In the genomic region with DNA sequence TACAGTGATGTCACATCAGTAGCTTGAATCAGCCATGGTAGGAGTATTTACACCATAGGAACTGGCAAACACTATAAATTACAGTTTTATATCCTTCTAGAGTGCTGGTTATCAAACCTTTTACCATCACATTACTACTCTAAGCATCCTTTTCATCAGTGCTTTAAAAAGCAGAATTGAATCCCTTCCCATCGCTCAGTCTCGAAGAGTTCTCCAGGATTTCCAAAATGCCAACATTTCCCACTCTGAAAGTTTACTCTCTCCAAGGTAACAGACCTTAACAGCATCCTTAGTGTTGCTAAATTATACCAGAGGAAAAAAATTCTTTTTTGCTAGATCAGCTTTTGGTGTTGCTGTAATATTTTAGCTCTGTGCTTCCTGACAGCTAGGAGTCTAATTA, we compare ENCODE assay signal across 22 cellular contexts.
DNase-seq lines count a peak whose midpoint lies in the region; ATAC-seq, FAIRE-seq and TF ChIP-seq lines count a peak whose summit lies in the region.
"Had no signal": no experiment of that assay in that cellular context is flagged by ENCODE, and none has a peak within 500 bp of the region (broad histone marks: within the 10 kb centered on the region; RNA-seq: fewer than 3 reads in every experiment).

No MANE protein-coding gene starts in this region.

- no peak for TF ChIP-seq POLR2A in HepG2 (IDR thresholded peaks at IDR 0.05; ENCODE audit: insufficient read depth in 1 of 2, low read depth in 2 of 2, low read length in 2 of 2)
- no peak for TF ChIP-seq POLR2A in right lobe of liver (IDR thresholded peaks at IDR 0.05)

- H3K9me3 ChIP-seq in HepG2 (ENCODE audit: low read length) = no peaks in the 10 kb centered on the region
- H3K9me3 ChIP-seq in right lobe of liver = no peaks in the 10 kb centered on the region
- H3K9me3 ChIP-seq: HAP-1 had no signal

- no peaks in the 10 kb centered on the region for H4K20me1 ChIP-seq in HepG2 (ENCODE audit: insufficient read depth, low read length)

- H3K36me3 Mint-ChIP-seq in WTC11 = no peaks in the 10 kb centered on the region
- no peaks in the 10 kb centered on the region for H3K36me3 Mint-ChIP-seq in endothelial cell (ENCODE audit: low read depth, unreplicated experiment)
- H3K36me3 Mint-ChIP-seq: CD4-positive, alpha-beta memory T cell had no signal

- POLR2A ChIA-PET in HepG2 (lab: Yijun Ruan, JAX) (no interaction called here), WTC11 (lab: Charles Lee) (no interaction called here)

- 0% methylated on average over 2 of the region's 2 CpGs for WGBS in HepG2 (ENCODE audit: low lambda C conversion rate)
- WGBS in right lobe of liver (ENCODE audit: insufficient coverage, low coverage, low lambda C conversion rate, missing lambda C conversion rate) = 77% methylated on average over 2 of the region's 2 CpGs

- H3K27ac Mint-ChIP-seq in WTC11 (no peak overlapping the region), endothelial cell (ENCODE audit: unreplicated experiment) (no peak overlapping the region)
- H3K27ac Mint-ChIP-seq: CD4-positive, alpha-beta memory T cell; HFFc6 had no signal

- H3K9me3 Mint-ChIP-seq in WTC11 (no peaks in the 10 kb centered on the region), endothelial cell (ENCODE audit: unreplicated experiment) (no peaks in the 10 kb centered on the region)

- FAIRE-seq in HepG2 (lab: Jason Lieb, UNC) = no peak
- FAIRE-seq: A204.1, GM12878, H54 had no signal

- TF ChIP-seq EP300 in HepG2 (IDR thresholded peaks at IDR 0.05; ENCODE audit: low read depth in 2 of 2, low read length in 2 of 2) (no peak), HepG2 (CRISPR knock-in tag; IDR thresholded peaks at IDR 0.05; ENCODE audit: borderline replicate concordance) (no peak)

- no peak for TF ChIP-seq CTCF in HepG2 (CRISPR knock-in tag; IDR thresholded peaks at IDR 0.05)
- TF ChIP-seq CTCF in right lobe of liver (IDR thresholded peaks at IDR 0.05) = no peak
- TF ChIP-seq CTCF in WTC11 (IDR thresholded peaks at IDR 0.05) = no peak
- TF ChIP-seq CTCF in endothelial cell (IDR thresholded peaks at IDR 0.05; ENCODE audit: unreplicated experiment) = no peak

- no peak for ATAC-seq in HepG2
- ATAC-seq in right lobe of liver = no peak
- no peak for ATAC-seq in WTC11
- ATAC-seq in GM21360 (IDR thresholded peaks at IDR 0.05; ENCODE audit: unreplicated experiment) = no peak
- ATAC-seq: GM12878 had no signal

- intact Hi-C loops in HepG2 (cut with micrococcal nuclease; ENCODE audit: unreplicated experiment) = no loop called here
- intact Hi-C loops in right lobe of liver (cut with DNase I) = no loop called here

- no peaks in the 10 kb centered on the region for H3K79me2 ChIP-seq in HepG2 (ENCODE audit: insufficient read depth, low read length)

- no peak for TF ChIP-seq RAD21 in HepG2 (CRISPR knock-in tag; IDR thresholded peaks at IDR 0.05)

- H3K27me3 Mint-ChIP-seq in WTC11 (ENCODE audit: low read depth) (no peaks in the 10 kb centered on the region), endothelial cell (ENCODE audit: unreplicated experiment) (no peaks in the 10 kb centered on the region)
- H3K27me3 Mint-ChIP-seq: CD4-positive, alpha-beta memory T cell had no signal

- no TSS peak for BruUV-seq in HepG2 (replicated peaks; lab: Mats Ljungman, UMichigan)

- peak; percentile 59 for DNase-seq in DMS53 (lab: John Stamatoyannopoulos, UW)
- no peak for DNase-seq in DMS53 treated with DMSO at 0.1 percent for 48 hours (lab: John Stamatoyannopoulos, UW; ENCODE audit: unreplicated experiment)
- DNase-seq in HepG2 (ENCODE audit: low spot score) = no peak
- no peak for DNase-seq in right lobe of liver
- no peak for DNase-seq in WTC11 (ENCODE audit: low spot score)
- DNase-seq in endothelial cell (ENCODE audit: low spot score) = no peak
- DNase-seq: ACHN; C1 segment of cervical spinal cord; Calu3; CD4-positive, alpha-beta memory T cell; COR-L47; DMS79; EL; GDM1; GM23248; HFFc6 had no signal

- no peak overlapping the region for H3K4me2 ChIP-seq in HepG2 (ENCODE audit: low read depth, low read length)

- no peak overlapping the region for H3K9ac ChIP-seq in HepG2 (ENCODE audit: insufficient read depth, low read depth, low read length)
- H3K9ac ChIP-seq: GM23248 had no signal

- H3K36me3 ChIP-seq in HepG2 (replicated peaks in 1 of 2; ENCODE audit: control insufficient read depth in 1 of 2, insufficient read depth in 2 of 2, low read length in 2 of 2) (no peaks in the 10 kb centered on the region), right lobe of liver (no peaks in the 10 kb centered on the region)
- H3K36me3 ChIP-seq: HAP-1 had no signal

- H3K27me3 ChIP-seq in HepG2 (ENCODE audit: control insufficient read depth in 1 of 2, insufficient read depth in 2 of 2, low read length in 2 of 2) (no peaks in the 10 kb centered on the region), right lobe of liver (no peaks in the 10 kb centered on the region)

- H2AFZ ChIP-seq in HepG2 (ENCODE audit: low read length) = no peak overlapping the region
- H2AFZ ChIP-seq: GM23248 had no signal

- CTCF ChIA-PET in HepG2 (lab: Yijun Ruan, JAX; ENCODE audit: low intra/inter-chr PET ratio, low total read pairs) (no interaction called here), WTC11 (lab: Charles Lee) (no interaction called here)

- H3K4me1 ChIP-seq in HepG2 (ENCODE audit: insufficient read depth, low read length) (no peaks in the 10 kb centered on the region), right lobe of liver (no peaks in the 10 kb centered on the region)
- H3K4me1 ChIP-seq: HAP-1 had no signal

- H3K27ac ChIP-seq in HepG2 (ENCODE audit: extremely low read length, insufficient read depth, low read length) = no peak overlapping the region
- H3K27ac ChIP-seq in right lobe of liver = no peak overlapping the region
- H3K27ac ChIP-seq: 22Rv1, GM23248 had no signal

- 0 out of 2 replicates have a peak, but pooled peaks cover under 1% of the 10 kb centered on the region for H3K4me1 Mint-ChIP-seq in WTC11
- peaks cover under 1% of the 10 kb centered on the region for H3K4me1 Mint-ChIP-seq in endothelial cell (ENCODE audit: unreplicated experiment)
- H3K4me1 Mint-ChIP-seq: CD4-positive, alpha-beta memory T cell had no signal

- H3K4me3 Mint-ChIP-seq in WTC11 (no peak overlapping the region), endothelial cell (ENCODE audit: unreplicated experiment) (no peak overlapping the region)
- H3K4me3 Mint-ChIP-seq: CD4-positive, alpha-beta memory T cell; HFFc6 had no signal

- in situ Hi-C loops in HepG2 (cut with HindIII; ENCODE audit: extremely low pct_ligation_motif_present, low pct_unique_long_range_greater_than_20kb) = no loop called here

- H3K4me3 ChIP-seq in HepG2 (replicated peaks in 1 of 3; ENCODE audit: insufficient read depth in 1 of 3, low read depth in 2 of 3, low read length in 3 of 3) = no peak overlapping the region
- no peak overlapping the region for H3K4me3 ChIP-seq in right lobe of liver
- H3K4me3 ChIP-seq: GM12878, GM23248, HAP-1 had no signal

TF ChIP-seq in HepG2, 621 proteins besides CTCF, POLR2A, EP300 and RAD21 (continues in another document):
- no peak for TF ChIP-seq ZNF7 (CRISPR knock-in tag; IDR thresholded peaks at IDR 0.05)
- TF ChIP-seq, protein P1, sequence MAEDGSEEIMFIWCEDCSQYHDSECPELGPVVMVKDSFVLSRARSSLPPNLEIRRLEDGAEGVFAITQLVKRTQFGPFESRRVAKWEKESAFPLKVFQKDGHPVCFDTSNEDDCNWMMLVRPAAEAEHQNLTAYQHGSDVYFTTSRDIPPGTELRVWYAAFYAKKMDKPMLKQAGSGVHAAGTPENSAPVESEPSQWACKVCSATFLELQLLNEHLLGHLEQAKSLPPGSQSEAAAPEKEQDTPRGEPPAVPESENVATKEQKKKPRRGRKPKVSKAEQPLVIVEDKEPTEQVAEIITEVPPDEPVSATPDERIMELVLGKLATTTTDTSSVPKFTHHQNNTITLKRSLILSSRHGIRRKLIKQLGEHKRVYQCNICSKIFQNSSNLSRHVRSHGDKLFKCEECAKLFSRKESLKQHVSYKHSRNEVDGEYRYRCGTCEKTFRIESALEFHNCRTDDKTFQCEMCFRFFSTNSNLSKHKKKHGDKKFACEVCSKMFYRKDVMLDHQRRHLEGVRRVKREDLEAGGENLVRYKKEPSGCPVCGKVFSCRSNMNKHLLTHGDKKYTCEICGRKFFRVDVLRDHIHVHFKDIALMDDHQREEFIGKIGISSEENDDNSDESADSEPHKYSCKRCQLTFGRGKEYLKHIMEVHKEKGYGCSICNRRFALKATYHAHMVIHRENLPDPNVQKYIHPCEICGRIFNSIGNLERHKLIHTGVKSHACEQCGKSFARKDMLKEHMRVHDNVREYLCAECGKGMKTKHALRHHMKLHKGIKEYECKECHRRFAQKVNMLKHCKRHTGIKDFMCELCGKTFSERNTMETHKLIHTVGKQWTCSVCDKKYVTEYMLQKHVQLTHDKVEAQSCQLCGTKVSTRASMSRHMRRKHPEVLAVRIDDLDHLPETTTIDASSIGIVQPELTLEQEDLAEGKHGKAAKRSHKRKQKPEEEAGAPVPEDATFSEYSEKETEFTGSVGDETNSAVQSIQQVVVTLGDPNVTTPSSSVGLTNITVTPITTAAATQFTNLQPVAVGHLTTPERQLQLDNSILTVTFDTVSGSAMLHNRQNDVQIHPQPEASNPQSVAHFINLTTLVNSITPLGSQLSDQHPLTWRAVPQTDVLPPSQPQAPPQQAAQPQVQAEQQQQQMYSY (CRISPR knock-in tag; IDR thresholded peaks at IDR 0.05) = peak; percentile 61

TF ChIP-seq in WTC11, 78 proteins besides CTCF, POLR2A, EP300 and RAD21 (continues in another document):
- no peak for TF ChIP-seq ELF4 (CRISPR knock-in tag; IDR thresholded peaks at IDR 0.05; ENCODE audit: low read depth)
